Comparison of ENCODE assay signal across 6 cellular contexts in the genomic region with DNA sequence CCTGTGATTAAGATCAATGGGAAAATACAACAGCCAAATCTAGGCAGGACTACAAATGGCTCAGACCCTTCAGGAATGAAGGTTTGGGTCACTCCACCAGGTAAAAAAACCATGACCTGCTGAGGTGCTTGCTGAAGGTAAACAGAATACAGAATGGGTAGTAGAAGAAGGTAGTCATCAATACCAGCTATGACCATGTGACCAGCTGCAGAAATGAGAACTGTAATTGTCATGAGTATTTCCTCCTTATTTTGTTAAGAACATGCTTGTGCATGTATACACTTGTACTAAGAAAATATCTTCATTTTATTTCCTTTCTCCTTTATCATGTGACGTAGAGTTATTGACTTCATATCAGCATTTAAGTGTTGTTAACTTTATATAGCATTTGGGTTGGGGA.
DNase-seq lines count a peak whose midpoint lies in the region; ATAC-seq, FAIRE-seq and TF ChIP-seq lines count a peak whose summit lies in the region.
"Not testable (repeated sequence)": the region's sequence is repeated elsewhere in the genome, so short reads cannot be mapped to it uniquely, and the experiment has no call there.

No MANE protein-coding gene starts in this region.

- not testable (repeated sequence) for ATAC-seq in foreskin keratinocyte
- ATAC-seq in left colon, result peak; percentile 70

- H3K36me3 ChIP-seq in mammary epithelial cell (ENCODE audit: insufficient read depth, low read length); bronchial epithelial cell (ENCODE audit: control insufficient read depth, insufficient read depth, low read length): not testable (repeated sequence)

- TF ChIP-seq CTCF in mammary epithelial cell (conservative IDR thresholded peaks at IDR 0.05 in 1 of 2, IDR thresholded peaks at IDR 0.05 in 1 of 2; ENCODE audit: extremely low read depth in 1 of 2, insufficient read depth in 1 of 2, low read depth in 1 of 2, low read length in 2 of 2); bronchial epithelial cell (IDR thresholded peaks at IDR 0.05; ENCODE audit: insufficient read depth, low read length, severe bottlenecking); epithelial cell of esophagus (IDR thresholded peaks at IDR 0.05; ENCODE audit: insufficient read depth, low read depth, low read length, missing control alignments); foreskin keratinocyte (conservative IDR thresholded peaks at IDR 0.05): not testable (repeated sequence)

- dilution Hi-C loops in mammary epithelial cell (cut with HindIII; ENCODE audit: low sequenced_read_pairs), result not testable (repeated sequence)

- 88% methylated on average over 1 of the region's 1 CpG for WGBS in mammary epithelial cell (ENCODE audit: low coverage, missing lambda C conversion rate)

- H3K79me2 ChIP-seq in mammary epithelial cell (ENCODE audit: insufficient read depth, low read length), result not testable (repeated sequence)

- not testable (repeated sequence) for H4K20me1 ChIP-seq in mammary epithelial cell (ENCODE audit: insufficient read depth, low read length)

- FAIRE-seq in bronchial epithelial cell (lab: Jason Lieb, UNC), result not testable (repeated sequence)

- CTCF ChIA-PET in mammary epithelial cell (lab: Charles Lee; ENCODE audit: low non-redundant PET), result not testable (repeated sequence)

- H3K9me3 ChIP-seq in mammary epithelial cell (replicated peaks; ENCODE audit: insufficient read depth, low read length), result not testable (repeated sequence)

- BruUV-seq in mammary epithelial cell (replicated peaks; lab: Mats Ljungman, UMichigan), result not testable (repeated sequence)

- H2AFZ ChIP-seq in mammary epithelial cell (ENCODE audit: low read depth, low read length), result not testable (repeated sequence)

- intact Hi-C loops in mammary epithelial cell (cut with micrococcal nuclease); left colon (cut with DNase I, micrococcal nuclease): not testable (repeated sequence)

- not testable (repeated sequence) for H3K4me2 ChIP-seq in mammary epithelial cell (ENCODE audit: insufficient read depth, low read depth, low read length)

- in situ Hi-C loops in mammary epithelial cell (cut with MboI; ENCODE audit: low sequenced_read_pairs in 2 of 2), result not testable (repeated sequence)

- H3K27me3 ChIP-seq in mammary epithelial cell (ENCODE audit: insufficient read depth, low read length); bronchial epithelial cell (ENCODE audit: control insufficient read depth, insufficient read depth, low read length); foreskin keratinocyte: not testable (repeated sequence)

- H3K4me1 ChIP-seq in mammary epithelial cell (ENCODE audit: insufficient read depth, low read length); foreskin keratinocyte: not testable (repeated sequence)

- H3K27ac ChIP-seq in mammary epithelial cell (ENCODE audit: insufficient read depth, low read depth, low read length); foreskin keratinocyte: not testable (repeated sequence)
- H3K27ac ChIP-seq in epithelial cell of prostate, result peak overlapping the region; percentile 13

- DNase-seq in mammary epithelial cell (peak; percentile 1), bronchial epithelial cell (ENCODE audit: low read depth) (peak; percentile 74), epithelial cell of esophagus (ENCODE audit: low read depth) (peak; percentile 50), foreskin keratinocyte (peak; percentile 9 to 56)
- not testable (repeated sequence) for DNase-seq in epithelial cell of prostate (ENCODE audit: low read depth, low spot score); left colon

- H3K9ac ChIP-seq in mammary epithelial cell (ENCODE audit: insufficient read depth, low read length), result not testable (repeated sequence)

- H3K4me3 ChIP-seq in mammary epithelial cell (replicated peaks in 1 of 3; ENCODE audit: insufficient read depth in 1 of 3, low read depth in 2 of 3, low read length in 3 of 3); bronchial epithelial cell (ENCODE audit: low read depth, low read length); epithelial cell of esophagus (ENCODE audit: low read length): not testable (repeated sequence)
